ENCODE assay signal across 23 cellular contexts in genomic region chr11:116244425-116244824, GRCh38.
A peak's percentile ranks its signal among the peaks of the same experiment; 100 is the strongest.
DNase-seq lines count a peak whose midpoint lies in the region; ATAC-seq and TF ChIP-seq lines count a peak whose summit lies in the region.
"Had no signal": no experiment of that assay in that cellular context is flagged by ENCODE, and none has a peak within 500 bp of the region (broad histone marks: within the 10 kb centered on the region; RNA-seq: fewer than 3 reads in every experiment).

No MANE protein-coding gene starts in this region.

- H3K4me1 ChIP-seq in GM23338 (ENCODE audit: insufficient read depth) (peaks cover 13% of the 10 kb centered on the region; the same call in 1 of the 2 replicates), mammary epithelial cell (ENCODE audit: insufficient read depth, low read length) (no peaks in the 10 kb centered on the region)
- H3K4me1 ChIP-seq: BLaER1 had no signal

- H3K4me3 ChIP-seq in GM23338 (no peak overlapping the region), neural cell (ENCODE audit: low read length) (no peak overlapping the region), mammary epithelial cell (replicated peaks in 1 of 3; ENCODE audit: insufficient read depth in 1 of 3, low read depth in 2 of 3, low read length in 3 of 3) (no peak overlapping the region)
- H3K4me3 ChIP-seq: BLaER1 had no signal

- no peaks in the 10 kb centered on the region for H3K9me2 ChIP-seq in GM23338 (ENCODE audit: insufficient read depth)
- H3K9me2 ChIP-seq in neural cell (ENCODE audit: insufficient read depth, low read length): no peaks in the 10 kb centered on the region

- dilution Hi-C loops in mammary epithelial cell (cut with HindIII; ENCODE audit: low sequenced_read_pairs): no loop called here

- in situ Hi-C loops in mammary epithelial cell (cut with MboI; ENCODE audit: low sequenced_read_pairs in 2 of 2): no loop called here

- DNase-seq in GM23338 (ENCODE audit: low spot score): no peak
- peak; percentile 2 for DNase-seq in posterior vena cava (ENCODE audit: low spot score)
- no peak for DNase-seq in activated T-helper 1 cell treated with anti-CD3 and anti-CD28 coated beads, Interleukin-12 subunit alpha, Interleukin-12 subunit beta, Interleukin-2, Interleukin-4 antibody, amounts not matched to agents 30 ng/mL and 10 ng/mL and 1 ng/mL, durations not matched to agents 14 hours and 24 hours and 36 hours (ENCODE audit: low spot score)
- no peak for DNase-seq in mammary epithelial cell
- DNase-seq: 8988T; ACHN; BE2C; CD4-positive, alpha-beta memory T cell; CD4-positive, CD25-positive, alpha-beta regulatory T cell; CD8-positive, alpha-beta memory T cell; COR-L47; DMS 273 treated with DMSO at 0.1 percent for 48 hours; DMS153; DMS53; DMS79; DND-41; EL; GF-D8 had no signal

- H3K9me3 ChIP-seq in neural cell (ENCODE audit: low read length) (no peaks in the 10 kb centered on the region), mammary epithelial cell (replicated peaks; ENCODE audit: insufficient read depth, low read length) (no peaks in the 10 kb centered on the region)
- H3K9me3 ChIP-seq: BE2C, BLaER1 had no signal

- no peak; the same call in 2 of the 3 replicates for ATAC-seq in GM23338
- no peak for ATAC-seq in HG02852 (IDR thresholded peaks at IDR 0.05; ENCODE audit: unreplicated experiment)

- no peaks in the 10 kb centered on the region for H3F3A ChIP-seq in GM23338 (replicated peaks; ENCODE audit: low read depth)
- H3F3A ChIP-seq in neural cell (ENCODE audit: insufficient read depth, low read length, poor library complexity, severe bottlenecking): no peaks in the 10 kb centered on the region

- intact Hi-C loops in posterior vena cava (cut with DNase I) (no loop called here), mammary epithelial cell (cut with micrococcal nuclease) (no loop called here)
- intact Hi-C loops in activated T-helper 1 cell treated with anti-CD3 and anti-CD28 coated beads, Interleukin-12 subunit alpha, Interleukin-12 subunit beta, Interleukin-2, Interleukin-4 antibody, amounts not matched to agents 30 ng/mL and 10 ng/mL and 1 ng/mL, durations not matched to agents 14 hours and 24 hours and 36 hours (cut with micrococcal nuclease): no loop called here

- H3K4me1 Mint-ChIP-seq in GM23338: peaks cover 12% of the 10 kb centered on the region
- peaks cover 52% of the 10 kb centered on the region for H3K4me1 Mint-ChIP-seq in brain
- H3K4me1 Mint-ChIP-seq in activated T-helper 1 cell treated with anti-CD3 and anti-CD28 coated beads, Interleukin-12 subunit alpha, Interleukin-12 subunit beta, Interleukin-2, Interleukin-4 antibody, amounts not matched to agents 30 ng/mL and 10 ng/mL and 1 ng/mL, durations not matched to agents 14 hours and 24 hours and 36 hours (ENCODE audit: low read depth): no peaks in the 10 kb centered on the region
- H3K4me1 Mint-ChIP-seq: CD14-positive monocyte; CD4-positive, alpha-beta memory T cell; CD4-positive, CD25-positive, alpha-beta regulatory T cell; CD8-positive, alpha-beta memory T cell had no signal

- H3K9ac ChIP-seq in neural cell (ENCODE audit: low read length) (no peak overlapping the region), mammary epithelial cell (ENCODE audit: insufficient read depth, low read length) (no peak overlapping the region)
- H3K9ac ChIP-seq: BLaER1 had no signal

- H3K36me3 ChIP-seq in GM23338 (ENCODE audit: insufficient read depth) (no peaks in the 10 kb centered on the region), neural cell (ENCODE audit: insufficient read depth, low read length) (no peaks in the 10 kb centered on the region), mammary epithelial cell (ENCODE audit: insufficient read depth, low read length) (no peaks in the 10 kb centered on the region)
- H3K36me3 ChIP-seq: BE2C, BLaER1 had no signal

- 0 out of 2 replicates have a peak overlapping the region, but pooled peaks have one; percentile 23 for H3K4me2 ChIP-seq in GM23338
- H3K4me2 ChIP-seq in neural cell (ENCODE audit: low read length): no peak overlapping the region
- no peak overlapping the region for H3K4me2 ChIP-seq in mammary epithelial cell (ENCODE audit: insufficient read depth, low read depth, low read length)
- H3K4me2 ChIP-seq: BLaER1 had no signal

- no peak for TF ChIP-seq RAD21 in neural cell (conservative IDR thresholded peaks at IDR 0.05)

- CTCF ChIA-PET in mammary epithelial cell (lab: Charles Lee; ENCODE audit: low non-redundant PET): no interaction called here

- H3K79me2 ChIP-seq in GM23338 (replicated peaks; ENCODE audit: insufficient read depth): no peaks in the 10 kb centered on the region
- H3K79me2 ChIP-seq in neural cell (replicated peaks; ENCODE audit: insufficient read depth, low read length): no peaks in the 10 kb centered on the region
- no peaks in the 10 kb centered on the region for H3K79me2 ChIP-seq in mammary epithelial cell (ENCODE audit: insufficient read depth, low read length)

- H3K27ac Mint-ChIP-seq in GM23338: no peak overlapping the region
- peak overlapping the region; percentile 12 to 80 (median 23) for H3K27ac Mint-ChIP-seq in brain
- no peak overlapping the region for H3K27ac Mint-ChIP-seq in activated T-helper 1 cell treated with anti-CD3 and anti-CD28 coated beads, Interleukin-12 subunit alpha, Interleukin-12 subunit beta, Interleukin-2, Interleukin-4 antibody, amounts not matched to agents 30 ng/mL and 10 ng/mL and 1 ng/mL, durations not matched to agents 14 hours and 24 hours and 36 hours
- H3K27ac Mint-ChIP-seq: CD14-positive monocyte; CD4-positive, alpha-beta memory T cell; CD4-positive, CD25-positive, alpha-beta regulatory T cell had no signal

- H2AFZ ChIP-seq in GM23338 (0 out of 2 replicates have a peak overlapping the region, but pooled peaks have one; percentile 11), neural cell (ENCODE audit: low read depth, low read length) (no peak overlapping the region), mammary epithelial cell (ENCODE audit: low read depth, low read length) (no peak overlapping the region)

- WGBS in mammary epithelial cell (ENCODE audit: low coverage, missing lambda C conversion rate): 81% methylated on average over 8 of the region's 8 CpGs

- H3K4me3 Mint-ChIP-seq in GM23338 (no peak overlapping the region), brain (peak overlapping the region in 1 of 5 experiments; percentile 6)
- H3K4me3 Mint-ChIP-seq in activated T-helper 1 cell treated with anti-CD3 and anti-CD28 coated beads, Interleukin-12 subunit alpha, Interleukin-12 subunit beta, Interleukin-2, Interleukin-4 antibody, amounts not matched to agents 30 ng/mL and 10 ng/mL and 1 ng/mL, durations not matched to agents 14 hours and 24 hours and 36 hours: no peak overlapping the region
- H3K4me3 Mint-ChIP-seq: CD14-positive monocyte; CD4-positive, alpha-beta memory T cell; CD4-positive, CD25-positive, alpha-beta regulatory T cell; CD8-positive, alpha-beta memory T cell had no signal

- TF ChIP-seq CTCF in GM23338 (conservative IDR thresholded peaks at IDR 0.05; ENCODE audit: low read depth in 2 of 2): no peak
- no peak for TF ChIP-seq CTCF in brain (conservative IDR thresholded peaks at IDR 0.05)
- TF ChIP-seq CTCF in neural cell (IDR thresholded peaks at IDR 0.05; ENCODE audit: poor library complexity, severe bottlenecking): no peak
- TF ChIP-seq CTCF in mammary epithelial cell (conservative IDR thresholded peaks at IDR 0.05 in 1 of 2, IDR thresholded peaks at IDR 0.05 in 1 of 2; ENCODE audit: extremely low read depth in 1 of 2, insufficient read depth in 1 of 2, low read depth in 1 of 2, low read length in 2 of 2): no peak

- no peak for TF ChIP-seq EP300 in neural cell (conservative IDR thresholded peaks at IDR 0.05; ENCODE audit: poor library complexity, severe bottlenecking)

- peaks cover 6% of the 10 kb centered on the region for H3K27me3 Mint-ChIP-seq in GM23338 (ENCODE audit: insufficient read depth, low read depth, poor library complexity)
- no peaks in the 10 kb centered on the region for H3K27me3 Mint-ChIP-seq in brain
- H3K27me3 Mint-ChIP-seq in activated T-helper 1 cell treated with anti-CD3 and anti-CD28 coated beads, Interleukin-12 subunit alpha, Interleukin-12 subunit beta, Interleukin-2, Interleukin-4 antibody, amounts not matched to agents 30 ng/mL and 10 ng/mL and 1 ng/mL, durations not matched to agents 14 hours and 24 hours and 36 hours (ENCODE audit: insufficient read depth): no peaks in the 10 kb centered on the region

- no peaks in the 10 kb centered on the region; the same call in 2 of the 3 replicates for H3K9me3 Mint-ChIP-seq in GM23338
- H3K9me3 Mint-ChIP-seq in brain: peaks cover 0 to 2% (median 0%) of the 10 kb centered on the region in 5 experiments
- H3K9me3 Mint-ChIP-seq in activated T-helper 1 cell treated with anti-CD3 and anti-CD28 coated beads, Interleukin-12 subunit alpha, Interleukin-12 subunit beta, Interleukin-2, Interleukin-4 antibody, amounts not matched to agents 30 ng/mL and 10 ng/mL and 1 ng/mL, durations not matched to agents 14 hours and 24 hours and 36 hours: no peaks in the 10 kb centered on the region

- no TSS peak for BruUV-seq in mammary epithelial cell (replicated peaks; lab: Mats Ljungman, UMichigan)

- no peaks in the 10 kb centered on the region for H4K20me1 ChIP-seq in GM23338 (replicated peaks; ENCODE audit: insufficient read depth)
- H4K20me1 ChIP-seq in neural cell (ENCODE audit: insufficient read depth): no peaks in the 10 kb centered on the region
- H4K20me1 ChIP-seq in mammary epithelial cell (ENCODE audit: insufficient read depth, low read length): no peaks in the 10 kb centered on the region
- H4K20me1 ChIP-seq: BLaER1 had no signal

- H3K36me3 Mint-ChIP-seq in GM23338 (ENCODE audit: low read depth) (no peaks in the 10 kb centered on the region), brain (no peaks in the 10 kb centered on the region)
- H3K36me3 Mint-ChIP-seq in activated T-helper 1 cell treated with anti-CD3 and anti-CD28 coated beads, Interleukin-12 subunit alpha, Interleukin-12 subunit beta, Interleukin-2, Interleukin-4 antibody, amounts not matched to agents 30 ng/mL and 10 ng/mL and 1 ng/mL, durations not matched to agents 14 hours and 24 hours and 36 hours (ENCODE audit: low read depth): no peaks in the 10 kb centered on the region
- H3K36me3 Mint-ChIP-seq: CD14-positive monocyte; CD4-positive, alpha-beta memory T cell; CD4-positive, CD25-positive, alpha-beta regulatory T cell; CD8-positive, alpha-beta memory T cell had no signal

- no peaks in the 10 kb centered on the region for H3K27me3 ChIP-seq in GM23338 (ENCODE audit: insufficient read depth)
- no peaks in the 10 kb centered on the region for H3K27me3 ChIP-seq in neural cell (ENCODE audit: insufficient read depth, low read depth, low read length)
- H3K27me3 ChIP-seq in mammary epithelial cell (ENCODE audit: insufficient read depth, low read length): no peaks in the 10 kb centered on the region
- H3K27me3 ChIP-seq: BE2C, BLaER1 had no signal

- H3K27ac ChIP-seq in GM23338 (ENCODE audit: low read depth) (no peak overlapping the region), neural cell (ENCODE audit: low read length) (peak overlapping the region; percentile 25), mammary epithelial cell (ENCODE audit: insufficient read depth, low read depth, low read length) (no peak overlapping the region)
- H3K27ac ChIP-seq: BLaER1 had no signal

TF ChIP-seq in GM23338, 12 proteins besides CTCF, POLR2A, EP300 and RAD21 (continues in another document):
- no peak for TF ChIP-seq NANOG (IDR thresholded peaks at IDR 0.05; ENCODE audit: borderline replicate concordance)

TF ChIP-seq in neural cell, 6 proteins besides CTCF, POLR2A, EP300 and RAD21 (continues in another document):
- no peak for TF ChIP-seq POLR2AphosphoS5 (IDR thresholded peaks at IDR 0.05)

Comparison
In these comparisons a context has a peak if more than half of its experiments do, and no peak if none do; other contexts are left out.
1. H3K27ac Mint-ChIP-seq: peak in brain (5 of 5); none in GM23338 (single experiment) and activated T-helper 1 cell treated with anti-CD3 and anti-CD28 coated beads, Interleukin-12 subunit alpha, Interleukin-12 subunit beta, Interleukin-2, Interleukin-4 antibody, amounts not matched to agents 30 ng/mL and 10 ng/mL and 1 ng/mL, durations not matched to agents 14 hours and 24 hours and 36 hours (single experiment).